In the genomic region with DNA sequence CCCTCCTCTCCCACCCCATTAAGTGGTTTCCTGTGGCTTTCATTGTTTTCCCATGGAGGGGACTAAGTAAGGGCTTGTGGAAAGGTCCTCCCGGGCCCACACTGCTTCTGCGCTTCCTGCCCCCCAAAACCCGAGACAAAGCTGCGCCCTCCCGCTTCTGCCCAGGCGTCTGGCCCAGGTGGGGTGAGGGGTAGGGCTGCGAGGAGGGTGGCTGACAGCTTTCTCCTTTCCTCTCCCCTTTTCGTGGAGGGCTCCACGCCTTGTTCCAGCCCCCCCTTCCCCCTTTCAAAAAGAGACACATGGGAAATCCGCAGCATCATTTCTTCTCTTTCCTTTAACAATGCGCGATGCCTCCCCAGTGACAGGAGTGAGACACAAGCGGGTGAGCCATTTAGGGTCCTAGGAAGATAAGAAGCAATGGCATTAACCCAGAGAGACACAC, we compare ENCODE assay signal across 8 cellular contexts. TPM values are rescaled to one million over a fixed set of nuclear protein-coding genes. Genes with fewer than 3 reads are reported as not detected.
DNase-seq lines count a peak whose midpoint lies in the region; ATAC-seq and TF ChIP-seq lines count a peak whose summit lies in the region.

No MANE protein-coding gene starts in this region.

- DNase-seq in AG10803 (ENCODE audit: low read depth): peak; percentile 10
- DNase-seq in T-helper 17 cell: peak in 2 of 3 donors; percentile 10 to 20
- no peak for DNase-seq in choroid plexus epithelial cell (ENCODE audit: low read depth)
- DNase-seq in lower leg skin (ENCODE audit: low spot score in 2 of 2): peak in 1 of 2 donors; percentile 27
- DNase-seq in stimulated activated CD8-positive, alpha-beta memory T cell treated with anti-CD3 and anti-CD28 coated beads, Interleukin-2, amount 100 ng/mL, for 48 hours (ENCODE audit: low read depth in 2 of 2): peak; percentile 20 to 23
- no peak for DNase-seq in NCI-H128 (lab: John Stamatoyannopoulos, UW; ENCODE audit: unreplicated experiment)

- intact Hi-C loops in lower leg skin (cut with DNase I; ENCODE audit: low total_unique reads): loop anchor here (5.0 kb wide), 1 partner anchor 132 kb away; no protein-coding TSS in a partner anchor

- ATAC-seq in GM18870 (IDR thresholded peaks at IDR 0.05; ENCODE audit: unreplicated experiment) (peak; percentile 10), HG03139 (IDR thresholded peaks at IDR 0.05; ENCODE audit: unreplicated experiment) (peak; percentile 14), T-helper 17 cell (peak; percentile 22)

- no peaks in the 10 kb centered on the region for H3K9me3 ChIP-seq in T-helper 17 cell (ENCODE audit: control insufficient read depth, low read length, poor library complexity, severe bottlenecking)

- TF ChIP-seq CTCF in AG10803 (conservative IDR thresholded peaks at IDR 0.05; ENCODE audit: low read length): no peak
- TF ChIP-seq CTCF in choroid plexus epithelial cell (conservative IDR thresholded peaks at IDR 0.05; ENCODE audit: low read depth, low read length): no peak
- TF ChIP-seq CTCF in lower leg skin (IDR thresholded peaks at IDR 0.05): no peak

- H3K27ac Mint-ChIP-seq in T-helper 17 cell: peak overlapping the region; percentile 92

- H3K4me1 Mint-ChIP-seq in T-helper 17 cell: peaks cover 42% of the 10 kb centered on the region

- H3K27me3 Mint-ChIP-seq in T-helper 17 cell: no peaks in the 10 kb centered on the region

- H3K4me3 ChIP-seq in AG10803 (ENCODE audit: low read length) (peak overlapping the region; percentile 87), choroid plexus epithelial cell (ENCODE audit: low read depth, low read length) (peak overlapping the region; percentile 90), lower leg skin (ENCODE audit: low read depth, poor library complexity, severe bottlenecking) (peak overlapping the region; percentile 61)

- 0 to 3% methylated on average over 13 of the region's 13 CpGs for WGBS in lower leg skin, 2 donors

- peak overlapping the region; percentile 95 for H3K4me3 Mint-ChIP-seq in T-helper 17 cell

- no peak for TF ChIP-seq POLR2A in lower leg skin (IDR thresholded peaks at IDR 0.05)

- H3K36me3 Mint-ChIP-seq in T-helper 17 cell (ENCODE audit: low read depth): no peaks in the 10 kb centered on the region

RNA-seq across cellular contexts. Expression of gene DIP2B, which starts 0.6 kb away (rescaled TPM):
- total RNA-seq in T-helper 17 cell (10 to 100 TPM; 22.8 to 31.0 TPM), lower leg skin (100 to 1,000 TPM in 1 of 4 donors, 10 to 100 TPM in 3; 56.9 to 104 (median 68.6) TPM)

Comparison
In these comparisons a context has a peak if more than half of its experiments do, and no peak if none do; other contexts are left out.
1. DNase-seq: peak in AG10803 (single experiment), T-helper 17 cell (2 of 3) and stimulated activated CD8-positive, alpha-beta memory T cell treated with anti-CD3 and anti-CD28 coated beads, Interleukin-2, amount 100 ng/mL, for 48 hours (2 of 2); none in choroid plexus epithelial cell (single experiment) and NCI-H128 (single experiment).
2. Peak in every context shown above with its lines, with median percentiles within 50 percentile points of each other: H3K4me3 ChIP-seq and ATAC-seq.